Comparison of ENCODE assay signal across 7 cellular contexts in the genomic region with DNA sequence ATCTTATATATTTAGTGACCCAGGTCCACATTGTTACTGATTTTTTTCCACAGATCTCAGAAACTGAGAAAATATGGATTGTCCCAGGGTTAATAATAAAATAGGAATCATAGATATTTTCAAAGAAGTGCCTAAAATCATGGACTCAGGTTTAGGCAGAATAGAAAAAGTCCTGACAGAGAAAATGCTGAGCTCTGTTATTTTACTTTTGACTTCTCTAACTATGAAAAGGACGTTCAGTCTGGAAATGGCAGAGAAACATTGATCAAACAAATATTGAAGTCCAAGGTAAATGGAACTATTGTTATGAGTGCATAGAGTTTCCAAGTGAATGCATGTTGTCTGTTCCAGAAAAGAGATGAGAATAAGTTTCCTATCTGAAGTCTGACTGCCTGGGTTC.
"Had no signal": no experiment of that assay in that cellular context is flagged by ENCODE, and none has a peak within 500 bp of the region (broad histone marks: within the 10 kb centered on the region; RNA-seq: fewer than 3 reads in every experiment).

No MANE protein-coding gene starts in this region.

- H3K4me3 ChIP-seq: GM23338 had no signal

- H2AFZ ChIP-seq: GM23338 had no signal

- ATAC-seq: GM23338 had no signal

- DNase-seq: H9, HCEC 1CT, KBM-7 had no signal

- H3K4me1 Mint-ChIP-seq: H9 had no signal

- H3K4me2 ChIP-seq: GM23338 had no signal

- H3K4me3 Mint-ChIP-seq: GM23338, H9 had no signal

- H3K27ac Mint-ChIP-seq: GM23338, H9 had no signal

- H3K9me3 Mint-ChIP-seq: GM23338, H9 had no signal

- FAIRE-seq: H1, H54, HTR-8/SVneo had no signal
